ENCODE assay signal across 3 cellular contexts in the genomic region with DNA sequence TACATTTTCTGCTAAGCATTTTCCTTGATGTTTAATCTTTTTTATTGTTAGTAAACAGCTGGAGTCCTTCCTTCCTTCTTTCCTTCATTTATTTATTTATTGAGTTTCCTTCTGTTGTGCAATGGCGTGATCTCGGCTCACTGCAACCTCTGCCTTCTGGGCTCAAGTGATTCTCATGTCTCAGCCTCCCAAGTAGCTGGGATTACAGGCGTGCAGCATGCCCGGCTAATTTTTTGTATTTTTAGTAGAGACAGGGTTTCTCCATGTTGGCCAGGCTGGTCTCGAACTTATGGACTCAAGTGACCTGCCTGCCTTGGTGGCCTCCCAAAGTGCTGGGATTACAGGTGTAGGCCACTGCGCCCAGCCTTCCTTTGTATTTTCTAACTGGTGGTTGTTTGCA. TPM values are rescaled to one million over a fixed set of nuclear protein-coding genes. Genes with fewer than 3 reads are reported as not detected.
"Had no signal": no experiment of that assay in that cellular context is flagged by ENCODE, and none has a peak within 500 bp of the region (broad histone marks: within the 10 kb centered on the region; RNA-seq: fewer than 3 reads in every experiment).

No MANE protein-coding gene starts in this region.

RNA-seq across cellular contexts. Expression of a gene that starts 24.4 kb away (rescaled TPM):
- total RNA-seq: glomerular endothelial cell, mononuclear cell had no signal
- polyA plus RNA-seq: keratinocyte had no signal
